Comparison of ENCODE assay signal across 10 cellular contexts in genomic region chr1:211605613-211606326, GRCh38. TPM values are rescaled to one million over a fixed set of nuclear protein-coding genes. Genes with fewer than 3 reads are reported as not detected.
DNase-seq lines count a peak whose midpoint lies in the region; ATAC-seq and TF ChIP-seq lines count a peak whose summit lies in the region.
"Had no signal": no experiment of that assay in that cellular context is flagged by ENCODE, and none has a peak within 500 bp of the region (broad histone marks: within the 10 kb centered on the region; RNA-seq: fewer than 3 reads in every experiment).

No MANE protein-coding gene starts in this region.

- peak overlapping the region; percentile 81 for H3K4me3 Mint-ChIP-seq in activated naive CD8-positive, alpha-beta T cell
- H3K4me3 Mint-ChIP-seq in activated naive CD8-positive, alpha-beta T cell treated with anti-CD3 and anti-CD28 coated beads, Interleukin-2, amount 50 U/mL, for 24 hours: no peak overlapping the region
- H3K4me3 Mint-ChIP-seq: endodermal cell had no signal

- no peak overlapping the region for H3K4me2 ChIP-seq in PC-3 (ENCODE audit: low read length)

- BruUV-seq in PC-3 (replicated peaks; lab: Mats Ljungman, UMichigan): no TSS peak

- TF ChIP-seq CTCF in Peyer's patch (IDR thresholded peaks at IDR 0.05) (no peak), upper lobe of left lung (IDR thresholded peaks at IDR 0.05) (no peak), PC-3 (conservative IDR thresholded peaks at IDR 0.05; ENCODE audit: low read depth, low read length) (no peak)

- CTCF ChIA-PET in PC-3 (lab: Charles Lee): no interaction called here

- no peak overlapping the region for H2AFZ ChIP-seq in PC-3 (ENCODE audit: low read length)

- TF ChIP-seq EP300 in upper lobe of left lung (IDR thresholded peaks at IDR 0.05): no peak

- H4K20me1 ChIP-seq in PC-3 (ENCODE audit: low read length): no peaks in the 10 kb centered on the region

- ATAC-seq in activated naive CD8-positive, alpha-beta T cell treated with anti-CD3 and anti-CD28 coated beads, Interleukin-2, amount 50 U/mL, for 24 hours: no peak
- ATAC-seq in upper lobe of left lung (ENCODE audit: low FRiP score in 2 of 2): no peak
- no peak for ATAC-seq in HG03432 (IDR thresholded peaks at IDR 0.05; ENCODE audit: unreplicated experiment)
- ATAC-seq in PC-3: no peak
- no peak for ATAC-seq in GM19324 (IDR thresholded peaks at IDR 0.05; ENCODE audit: low FRiP score, unreplicated experiment)

- H3K27ac ChIP-seq in Peyer's patch (peak overlapping the region in 3 of 4 donors; percentile 56 to 79 (median 70)), upper lobe of left lung (peak overlapping the region; percentile 59 to 80 (median 75)), PC-3 (ENCODE audit: low read length) (no peak overlapping the region)

- intact Hi-C loops in PC-3 (cut with micrococcal nuclease): no loop called here

- H3K9me3 ChIP-seq in Peyer's patch (no peaks in the 10 kb centered on the region), upper lobe of left lung (no peaks in the 10 kb centered on the region), PC-3 (ENCODE audit: low read length) (no peaks in the 10 kb centered on the region)

- no peak overlapping the region for H3K9ac ChIP-seq in PC-3 (ENCODE audit: low read length)

- H3K4me1 Mint-ChIP-seq in activated naive CD8-positive, alpha-beta T cell (ENCODE audit: low read depth): peaks cover 15% of the 10 kb centered on the region
- H3K4me1 Mint-ChIP-seq in activated naive CD8-positive, alpha-beta T cell treated with anti-CD3 and anti-CD28 coated beads, Interleukin-2, amount 50 U/mL, for 24 hours: peaks cover 12% of the 10 kb centered on the region
- H3K4me1 Mint-ChIP-seq: endodermal cell had no signal

- no peaks in the 10 kb centered on the region for H3K27me3 Mint-ChIP-seq in activated naive CD8-positive, alpha-beta T cell
- no peaks in the 10 kb centered on the region for H3K27me3 Mint-ChIP-seq in activated naive CD8-positive, alpha-beta T cell treated with anti-CD3 and anti-CD28 coated beads, Interleukin-2, amount 50 U/mL, for 24 hours

- no peaks in the 10 kb centered on the region for H3K36me3 Mint-ChIP-seq in activated naive CD8-positive, alpha-beta T cell
- no peaks in the 10 kb centered on the region for H3K36me3 Mint-ChIP-seq in activated naive CD8-positive, alpha-beta T cell treated with anti-CD3 and anti-CD28 coated beads, Interleukin-2, amount 50 U/mL, for 24 hours (ENCODE audit: low read depth)

- H3K4me1 ChIP-seq in Peyer's patch (peaks cover 0 to 24% (median 0%) of the 10 kb centered on the region in 4 donors), upper lobe of left lung (peaks cover 0 to 10% (median 3%) of the 10 kb centered on the region in 4 donors), PC-3 (ENCODE audit: insufficient read depth, low read length) (peaks cover 28% of the 10 kb centered on the region)

- POLR2A ChIA-PET in PC-3 (lab: Charles Lee; ENCODE audit: unreplicated experiment): no interaction called here

- no peak overlapping the region for H3K27ac Mint-ChIP-seq in activated naive CD8-positive, alpha-beta T cell
- no peak overlapping the region for H3K27ac Mint-ChIP-seq in activated naive CD8-positive, alpha-beta T cell treated with anti-CD3 and anti-CD28 coated beads, Interleukin-2, amount 50 U/mL, for 24 hours
- H3K27ac Mint-ChIP-seq: endodermal cell had no signal

- TF ChIP-seq POLR2A in Peyer's patch (IDR thresholded peaks at IDR 0.05) (no peak), upper lobe of left lung (IDR thresholded peaks at IDR 0.05) (no peak)

- peak overlapping the region; percentile 1 to 43 (median 19) for H3K4me3 ChIP-seq in Peyer's patch
- peak overlapping the region in 3 of 4 donors; percentile 1 to 27 (median 4) for H3K4me3 ChIP-seq in upper lobe of left lung
- no peak overlapping the region for H3K4me3 ChIP-seq in PC-3 (ENCODE audit: low read length)

- WGBS in upper lobe of left lung, 2 donors: 85 to 90% methylated on average over 11 of the region's 11 CpGs

- H3K9me3 Mint-ChIP-seq in activated naive CD8-positive, alpha-beta T cell (ENCODE audit: low read depth): no peaks in the 10 kb centered on the region
- no peaks in the 10 kb centered on the region for H3K9me3 Mint-ChIP-seq in activated naive CD8-positive, alpha-beta T cell treated with anti-CD3 and anti-CD28 coated beads, Interleukin-2, amount 50 U/mL, for 24 hours
- H3K9me3 Mint-ChIP-seq: endodermal cell had no signal

- no peaks in the 10 kb centered on the region for H3K79me2 ChIP-seq in PC-3 (ENCODE audit: low read length)

- H3K27me3 ChIP-seq in Peyer's patch (no peaks in the 10 kb centered on the region), upper lobe of left lung (no peaks in the 10 kb centered on the region), PC-3 (ENCODE audit: low read length) (no peaks in the 10 kb centered on the region)

- H3K36me3 ChIP-seq in Peyer's patch (no peaks in the 10 kb centered on the region), upper lobe of left lung (no peaks in the 10 kb centered on the region), PC-3 (ENCODE audit: low read depth, low read length) (no peaks in the 10 kb centered on the region)

- H3K9me2 ChIP-seq in PC-3 (replicated peaks; ENCODE audit: low read length): no peaks in the 10 kb centered on the region

- DNase-seq in activated naive CD8-positive, alpha-beta T cell treated with anti-CD3 and anti-CD28 coated beads, Interleukin-2, amount 50 U/mL, for 24 hours: no peak
- DNase-seq in Peyer's patch (no peak), left kidney (ENCODE audit: low read depth, low spot score) (peak; percentile 56), upper lobe of left lung (no peak), PC-3 (no peak)
- DNase-seq: endodermal cell, left cardiac atrium had no signal

- no peaks in the 10 kb centered on the region for H3F3A ChIP-seq in PC-3 (ENCODE audit: low read length, unreplicated experiment)

RNA-seq across cellular contexts. Expression of gene SLC30A1, which starts 26.8 kb away (rescaled TPM):
- total RNA-seq in Peyer's patch: 10 to 100 TPM in 3 of 4 donors, 1 to 10 TPM in 1; 5.8 to 44.7 (median 34.9) TPM
- 10 to 100 TPM in 4 of 6 donors, 1 to 10 TPM in 2; 3.1 to 19.2 (median 13.2) TPM for total RNA-seq in upper lobe of left lung
- total RNA-seq in PC-3 (2014; rRNA removed): 6.7 and 8.2 TPM in 2 replicates
